In the genomic region with DNA sequence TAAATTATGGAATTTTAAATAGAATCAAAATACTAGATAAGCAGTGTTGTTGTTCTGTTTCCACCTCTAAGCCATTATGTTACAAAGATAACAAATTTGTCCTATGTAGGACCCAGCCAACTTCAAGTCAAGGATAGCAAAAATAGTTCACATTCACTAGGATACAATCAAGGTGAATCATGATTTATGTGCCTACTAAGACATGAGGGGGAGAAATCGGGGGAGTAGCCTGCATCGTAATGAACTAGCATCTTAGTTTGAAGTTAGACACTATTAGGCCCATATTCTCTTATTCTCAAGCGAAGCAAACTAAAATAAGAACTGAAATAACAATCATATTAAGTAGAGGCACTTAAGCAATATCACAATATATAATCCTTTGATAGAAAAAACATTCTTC, we compare ENCODE assay signal across 31 cellular contexts.
"Had no signal": no experiment of that assay in that cellular context is flagged by ENCODE, and none has a peak within 500 bp of the region (broad histone marks: within the 10 kb centered on the region; RNA-seq: fewer than 3 reads in every experiment).

No MANE protein-coding gene starts in this region.

- H3K27ac ChIP-seq: adrenal gland, body of pancreas, brain microvascular endothelial cell, breast epithelium, VCaP had no signal

- ATAC-seq: activated CD8-positive, alpha-beta T cell treated with anti-CD3 and anti-CD28 coated beads for 36 hours; activated naive CD4-positive, alpha-beta T cell treated with anti-CD3 and anti-CD28 coated beads, Interleukin-2, amount 50 U/mL, for 72 hours; activated T-cell treated with anti-CD3 and anti-CD28 coated beads, Interleukin-2, amount 50 U/mL, for 4 hours; activated T-cell treated with anti-CD3 and anti-CD28 coated beads, Interleukin-2, amount 50 U/mL, for 72 hours; activated T-helper 17 cell treated with anti-CD3 and anti-CD28 coated beads, Interleukin-2, amount 50 U/mL, for 72 hours; body of pancreas had no signal

- DNase-seq: activated B cell treated with CpG ODN at 0.5 μM for 24 hours; activated CD4-positive, alpha-beta memory T cell treated with anti-CD3 and anti-CD28 coated beads for 36 hours; activated CD4-positive, alpha-beta T cell treated with anti-CD3 and anti-CD28 coated beads for 4 hours; activated CD4-positive, alpha-beta T cell treated with anti-CD3 and anti-CD28 coated beads, Interleukin-2, amount 10 ng/mL, durations not matched to agents 24 days and 14 days; activated CD4-positive, alpha-beta T cell treated with anti-CD3 and anti-CD28 coated beads, Interleukin-2, amount 50 U/mL, for 1 hour; activated CD4-positive, alpha-beta T cell treated with anti-CD3 and anti-CD28 coated beads, Interleukin-2, amount 50 U/mL, for 4 hours; activated CD4-positive, CD25-positive, alpha-beta regulatory T cell treated with anti-CD3 and anti-CD28 coated beads, Interleukin-2, amount 50 U/mL, for 72 hours; activated CD8-positive, alpha-beta memory T cell treated with anti-CD3 and anti-CD28 coated beads, Interleukin-2, amount 50 U/mL, for 4 hours; activated CD8-positive, alpha-beta T cell treated with anti-CD3 and anti-CD28 coated beads for 36 hours; activated effector memory CD4-positive, alpha-beta T cell treated with anti-CD3 and anti-CD28 coated beads, Interleukin-2, amount 50 U/mL, for 16 hours; activated gamma-delta T cell treated with Interleukin-2 at 50 U/mL for 16 hours; activated naive CD4-positive, alpha-beta T cell; activated naive CD4-positive, alpha-beta T cell treated with anti-CD3 and anti-CD28 coated beads for 36 hours; activated naive CD4-positive, alpha-beta T cell treated with anti-CD3 and anti-CD28 coated beads, Interleukin-2, amount 50 U/mL, for 16 hours; activated naive CD8-positive, alpha-beta T cell treated with anti-CD3 and anti-CD28 coated beads for 36 hours; activated T-cell treated with anti-CD3 and anti-CD28 coated beads for 4 hours; activated T-cell treated with anti-CD3 and anti-CD28 coated beads, Interleukin-2, amount 50 U/mL, for 1 hour; activated T-cell treated with anti-CD3 and anti-CD28 coated beads, Interleukin-2, amount 50 U/mL, for 4 hours; activated T-cell treated with anti-CD3 and anti-CD28 coated beads, Interleukin-2, amount 50 U/mL, for 72 hours; adrenal gland; amniotic stem cell; aorta; body of pancreas; brain microvascular endothelial cell; central memory CD4-positive, alpha-beta T cell; T-helper 2 cell; T-helper 9 cell had no signal
